8 cellular contexts compared by ENCODE assay signal in genomic region chr1:162498442-162498785, GRCh38. TPM values are rescaled to one million over a fixed set of nuclear protein-coding genes. Genes with fewer than 3 reads are reported as not detected.
DNase-seq lines count a peak whose midpoint lies in the region; ATAC-seq and TF ChIP-seq lines count a peak whose summit lies in the region.

No MANE protein-coding gene starts in this region.

- intact Hi-C loops in posterior vena cava (cut with DNase I) = loop anchor here in 1 of 2 donors (10.0 kb wide), 1 partner anchor 1084 kb away; no protein-coding TSS in a partner anchor

- peaks cover 41% of the 10 kb centered on the region for H3K36me3 Mint-ChIP-seq in nephron progenitor cell (ENCODE audit: low read depth)

- peak overlapping the region; percentile 77 for H3K27ac Mint-ChIP-seq in nephron progenitor cell

- peaks cover 18% of the 10 kb centered on the region for H3K4me1 ChIP-seq in OCI-LY3 (ENCODE audit: low read length)
- peaks cover 7 to 12% of the 10 kb centered on the region in 2 donors for H3K4me1 ChIP-seq in duodenal mucosa (ENCODE audit: control insufficient read depth in 1 of 2, insufficient read depth in 2 of 2, low read length in 2 of 2)

- TF ChIP-seq CTCF in OCI-LY3 (IDR thresholded peaks at IDR 0.05; ENCODE audit: low read depth, low read length) (no peak), nephron progenitor cell (IDR thresholded peaks at IDR 0.05) (no peak)

- peak; percentile 23 for ATAC-seq in HG02642 (IDR thresholded peaks at IDR 0.05; ENCODE audit: poor library complexity, unreplicated experiment)

- peaks cover 20% of the 10 kb centered on the region for H3K9me3 Mint-ChIP-seq in nephron progenitor cell

- peak overlapping the region; percentile 50; the same call in 1 of the 2 replicates for H2AFZ ChIP-seq in OCI-LY3 (ENCODE audit: low read depth, low read length)

- H3K4me2 ChIP-seq in OCI-LY3 (ENCODE audit: low read length) = peak overlapping the region; percentile 89

- peak overlapping the region; percentile 81 for H3K27ac ChIP-seq in OCI-LY3 (ENCODE audit: low read length)
- H3K27ac ChIP-seq in duodenal mucosa (ENCODE audit: low read depth, low read length) = peak overlapping the region; percentile 77

- H3K79me2 ChIP-seq in OCI-LY3 (ENCODE audit: low read length) = peaks cover 52% of the 10 kb centered on the region

- H3K27me3 ChIP-seq in OCI-LY3 (ENCODE audit: low read depth, low read length) = no peaks in the 10 kb centered on the region
- H3K27me3 ChIP-seq in duodenal mucosa (ENCODE audit: control insufficient read depth in 1 of 2, insufficient read depth in 2 of 2, low read length in 2 of 2) = no peaks in the 10 kb centered on the region

- DNase-seq in NCI-H146 treated with DMSO at 0.1 percent for 48 hours (lab: John Stamatoyannopoulos, UW; ENCODE audit: unreplicated experiment) (peak; percentile 3), NCI-H146 (lab: John Stamatoyannopoulos, UW) (no peak), nephron progenitor cell (no peak), NCI-H1930 (lab: John Stamatoyannopoulos, UW) (no peak), posterior vena cava (ENCODE audit: low spot score) (no peak)

- H3K27me3 Mint-ChIP-seq in nephron progenitor cell (ENCODE audit: low read depth, poor library complexity) = peaks cover 24% of the 10 kb centered on the region

- H4K20me1 ChIP-seq in OCI-LY3 (ENCODE audit: insufficient read depth, low read length) = peaks cover 31% of the 10 kb centered on the region

- H3K9me3 ChIP-seq in OCI-LY3 (ENCODE audit: insufficient read depth, low read length) (no peaks in the 10 kb centered on the region), duodenal mucosa (ENCODE audit: control insufficient read depth in 1 of 2, low read length in 2 of 2) (no peaks in the 10 kb centered on the region)

- H3K4me3 ChIP-seq in OCI-LY3 (ENCODE audit: low read length) (peak overlapping the region; percentile 95), duodenal mucosa (ENCODE audit: low read depth in 1 of 2, low read length in 2 of 2) (peak overlapping the region; percentile 87 to 99)

- peak overlapping the region; percentile 93 for H3K4me3 Mint-ChIP-seq in nephron progenitor cell

- H3K36me3 ChIP-seq in OCI-LY3 (replicated peaks; ENCODE audit: low read depth, low read length) = peaks cover 28% of the 10 kb centered on the region
- peaks cover 17 to 32% of the 10 kb centered on the region in 2 donors for H3K36me3 ChIP-seq in duodenal mucosa (ENCODE audit: control insufficient read depth in 1 of 2, insufficient read depth in 2 of 2, low read length in 2 of 2)

- peaks cover 19% of the 10 kb centered on the region for H3K4me1 Mint-ChIP-seq in nephron progenitor cell

- H3K9ac ChIP-seq in OCI-LY3 (ENCODE audit: low read length) (peak overlapping the region; percentile 92), duodenal mucosa (ENCODE audit: low read depth in 1 of 2, low read length in 2 of 2) (peak overlapping the region; percentile 80 to 90)

RNA-seq across cellular contexts. Expression of gene UHMK1, which starts 0.8 kb away (rescaled TPM):
- 10 to 100 TPM; 27.5 to 36.2 TPM for total RNA-seq in posterior vena cava
